ENCODE assay signal across 10 cellular contexts in genomic region chr2:211367711-211368110, GRCh38.
DNase-seq lines count a peak whose midpoint lies in the region; ATAC-seq and TF ChIP-seq lines count a peak whose summit lies in the region.
"Had no signal": no experiment of that assay in that cellular context is flagged by ENCODE, and none has a peak within 500 bp of the region (broad histone marks: within the 10 kb centered on the region; RNA-seq: fewer than 3 reads in every experiment).

No MANE protein-coding gene starts in this region.

- TF ChIP-seq CTCF in RWPE2 (IDR thresholded peaks at IDR 0.05; ENCODE audit: poor library complexity, severe bottlenecking) (no peak), testis (IDR thresholded peaks at IDR 0.05) (no peak)

- H3K4me3 ChIP-seq in ACC112 (ENCODE audit: low read depth, low read length), result no peak overlapping the region
- no peak overlapping the region for H3K4me3 ChIP-seq in RWPE2 (ENCODE audit: severe bottlenecking)
- H3K4me3 ChIP-seq in testis, result no peak overlapping the region
- no peak overlapping the region for H3K4me3 ChIP-seq in SJCRH30
- H3K4me3 ChIP-seq: SK-N-MC had no signal

- intact Hi-C loops in testis (cut with DNase I; ENCODE audit: low total_unique reads), result no loop called here

- H3K27me3 ChIP-seq in ACC112 (ENCODE audit: insufficient read depth, low read length), result no peaks in the 10 kb centered on the region
- H3K27me3 ChIP-seq in RWPE2 (ENCODE audit: insufficient read depth, poor library complexity, severe bottlenecking), result no peaks in the 10 kb centered on the region
- H3K27me3 ChIP-seq in testis, result no peaks in the 10 kb centered on the region
- H3K27me3 ChIP-seq in SJCRH30, result no peaks in the 10 kb centered on the region

- H3K27ac ChIP-seq in ACC112 (ENCODE audit: low read depth, low read length), result no peak overlapping the region
- peak overlapping the region; percentile 28 for H3K27ac ChIP-seq in RWPE2 (ENCODE audit: poor library complexity, severe bottlenecking)
- no peak overlapping the region for H3K27ac ChIP-seq in testis
- H3K27ac ChIP-seq in SJCRH30, result no peak overlapping the region
- H3K27ac ChIP-seq: SK-N-MC had no signal

- TF ChIP-seq POLR2A in testis (IDR thresholded peaks at IDR 0.05), result no peak

- no peaks in the 10 kb centered on the region for H3K36me3 Mint-ChIP-seq in T-cell

- CTCF ChIA-PET in T-cell (lab: Charles Lee), result no interaction called here

- ATAC-seq in GM19438 (IDR thresholded peaks at IDR 0.05; ENCODE audit: low read depth, unreplicated experiment) (peak; percentile 88), HG03066 (IDR thresholded peaks at IDR 0.05; ENCODE audit: low read depth, unreplicated experiment) (peak; percentile 89), RWPE2 (ENCODE audit: low read depth) (peak; percentile 97), T-cell (replicated peaks in 1 of 4) (no peak)

- no peak overlapping the region for H3K4me3 Mint-ChIP-seq in T-cell

- no peaks in the 10 kb centered on the region for H3K36me3 ChIP-seq in ACC112 (ENCODE audit: insufficient read depth, low read length)
- no peaks in the 10 kb centered on the region for H3K36me3 ChIP-seq in RWPE2 (ENCODE audit: low read depth)
- no peaks in the 10 kb centered on the region for H3K36me3 ChIP-seq in testis (ENCODE audit: low read depth, missing control alignments)
- H3K36me3 ChIP-seq in SJCRH30, result no peaks in the 10 kb centered on the region

- H3K4me1 Mint-ChIP-seq in T-cell, result no peaks in the 10 kb centered on the region

- no peaks in the 10 kb centered on the region for H3K4me1 ChIP-seq in ACC112 (ENCODE audit: control insufficient read depth, insufficient read depth, low read length, unreplicated experiment)
- H3K4me1 ChIP-seq in RWPE2 (ENCODE audit: insufficient read depth, poor library complexity, severe bottlenecking), result peaks cover 8% of the 10 kb centered on the region
- no peaks in the 10 kb centered on the region for H3K4me1 ChIP-seq in testis
- H3K4me1 ChIP-seq in SJCRH30, result no peaks in the 10 kb centered on the region

- no peaks in the 10 kb centered on the region for H3K79me2 ChIP-seq in ACC112 (ENCODE audit: control insufficient read depth, insufficient read depth, low read length, unreplicated experiment)

- H3K27ac Mint-ChIP-seq in T-cell, result no peak overlapping the region

- peak overlapping the region; percentile 75 for H2AFZ ChIP-seq in ACC112 (ENCODE audit: low read length, unreplicated experiment)

- POLR2A ChIA-PET in T-cell (lab: Charles Lee), result no interaction called here

- 86 to 88% methylated on average over 4 of the region's 4 CpGs for WGBS in testis, 2 donors

- no peaks in the 10 kb centered on the region for H3K27me3 Mint-ChIP-seq in T-cell

- no peak for DNase-seq in RWPE2 (ENCODE audit: low spot score)
- no peak for DNase-seq in T-cell
- no peak for DNase-seq in testis
- no peak for DNase-seq in SJCRH30
- no peak for DNase-seq in SIG-M5 (lab: John Stamatoyannopoulos, UW)
- DNase-seq: activated naive CD4-positive, alpha-beta T cell had no signal

- H3K9me3 ChIP-seq in RWPE2 (ENCODE audit: severe bottlenecking) (no peaks in the 10 kb centered on the region), testis (no peaks in the 10 kb centered on the region), SJCRH30 (replicated peaks) (no peaks in the 10 kb centered on the region)

- peaks cover 4 to 19% (median 9%) of the 10 kb centered on the region in 3 donors for H3K9me3 Mint-ChIP-seq in T-cell

Comparison
In these comparisons a context has a peak if more than half of its experiments do, and no peak if none do; other contexts are left out.
1. ATAC-seq: peak in GM19438 (single experiment), HG03066 (single experiment) and RWPE2 (single experiment); none in T-cell (0 of 4).